Comparison of ENCODE assay signal across 30 cellular contexts in the genomic region with DNA sequence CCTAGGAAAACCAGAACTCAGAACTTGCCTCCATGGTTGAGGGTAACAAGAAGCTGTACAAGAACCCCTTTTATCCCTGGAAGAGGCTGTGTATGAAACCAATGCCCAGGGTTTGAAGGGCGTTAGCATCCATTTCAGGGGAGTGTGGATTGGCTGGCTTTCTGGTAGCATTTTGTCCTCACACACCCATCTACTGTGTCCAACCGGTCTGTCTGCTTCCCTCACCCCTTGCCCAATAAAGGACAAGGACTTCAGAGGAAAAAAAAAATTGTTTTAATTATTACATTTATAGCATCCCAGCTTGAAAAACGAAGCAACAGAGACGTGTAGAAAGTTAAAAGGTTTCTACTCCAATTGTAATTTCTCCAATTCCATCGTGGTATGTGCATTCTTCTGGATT. TPM values are rescaled to one million over a fixed set of nuclear protein-coding genes. Genes with fewer than 3 reads are reported as not detected.
"Had no signal": no experiment of that assay in that cellular context is flagged by ENCODE, and none has a peak within 500 bp of the region (broad histone marks: within the 10 kb centered on the region; RNA-seq: fewer than 3 reads in every experiment).

No MANE protein-coding gene starts in this region.

- H3K4me3 ChIP-seq: stomach, suprapubic skin, testis, thoracic aorta, thyroid gland, tibial artery, tibial nerve, transverse colon, upper lobe of left lung, upper lobe of right lung, uterus, vagina had no signal

- H3K4me1 ChIP-seq: stomach, suprapubic skin, testis, thyroid gland, tibial artery, tibial nerve, transverse colon, upper lobe of left lung, upper lobe of right lung, uterus, vagina had no signal

- H3K27ac ChIP-seq: stomach, suprapubic skin, testis, thoracic aorta, thyroid gland, tibial artery, tibial nerve, transverse colon, upper lobe of left lung, upper lobe of right lung, uterus, vagina had no signal

- H3K4me3 Mint-ChIP-seq: stimulated activated effector memory CD8-positive, alpha-beta T cell treated with anti-CD3 and anti-CD28 coated beads, Interleukin-12 subunit alpha, Interleukin-12 subunit beta, amount 100 ng/mL, for 72 hours; stimulated activated memory B cell treated with anti-CD40 and anti-IgM and Interleukin-4, amounts not matched to agents 10 μg/mL and 1 μg/mL and 100 μg/mL, for 72 hours; stimulated activated naive B cell treated with anti-CD40 and anti-IgM and Interleukin-4, amounts not matched to agents 10 μg/mL and 1 μg/mL and 100 μg/mL, for 72 hours; stimulated activated naive CD8-positive, alpha-beta T cell treated with anti-CD3 and anti-CD28 coated beads, Interleukin-15, amount 100 ng/mL, for 72 hours; stimulated activated naive CD8-positive, alpha-beta T cell treated with anti-CD3 and anti-CD28 coated beads, Interleukin-15, Interleukin-2, amounts not matched to agents 100 ng/mL and 50 ng/mL, for 24 hours; type B pancreatic cell had no signal

- DNase-seq: stimulated activated CD4-positive, alpha-beta T cell treated with anti-CD3 and anti-CD28 coated beads, Interleukin-2, amount 100 ng/mL, for 48 hours; stimulated activated CD4-positive, alpha-beta T cell treated with anti-CD3 and anti-CD28 coated beads, Interleukin-4, amount 100 ng/mL, for 1 hour; stimulated activated CD4-positive, alpha-beta T cell treated with anti-CD3 and anti-CD28 coated beads, Interleukin-4, amount 100 ng/mL, for 24 hours; stimulated activated CD4-positive, alpha-beta T cell treated with anti-CD3 and anti-CD28 coated beads, Interleukin-4, amount 100 ng/mL, for 4 hours; stimulated activated CD8-positive, alpha-beta memory T cell treated with anti-CD3 and anti-CD28 coated beads, Interleukin-4, amount 100 ng/mL, for 48 hours; stimulated activated naive B cell treated with anti-CD40 and anti-IgM and Interleukin-4, amounts not matched to agents 10 μg/mL and 1 μg/mL and 100 μg/mL, for 72 hours; stimulated activated naive CD4-positive, alpha-beta T cell; stimulated activated naive CD4-positive, alpha-beta T cell treated with Interleukin-2 at 50 U/mL for 16 hours; stimulated activated naive CD8-positive, alpha-beta T cell treated with anti-CD3 and anti-CD28 coated beads, Interleukin-15, amount 100 ng/mL, for 72 hours; stimulated activated naive CD8-positive, alpha-beta T cell treated with anti-CD3 and anti-CD28 coated beads, Interleukin-15, Interleukin-2, amounts not matched to agents 100 U/mL and 50 U/mL, for 24 hours; stomach; substantia nigra; testis; thyroid gland; tibial artery; transverse colon; trophoblast cell; upper lobe of left lung; upper lobe of right lung; uterus had no signal

- H3K27me3 Mint-ChIP-seq: stimulated activated naive CD8-positive, alpha-beta T cell treated with anti-CD3 and anti-CD28 coated beads, Interleukin-15, Interleukin-2, amounts not matched to agents 100 ng/mL and 50 ng/mL, for 24 hours; type B pancreatic cell had no signal

- H3K9me3 Mint-ChIP-seq: stimulated activated naive B cell treated with anti-CD40 and anti-IgM and Interleukin-4, amounts not matched to agents 10 μg/mL and 1 μg/mL and 100 μg/mL, for 72 hours; type B pancreatic cell had no signal

- H3K27me3 ChIP-seq: testis, thyroid gland, tibial nerve, transverse colon, upper lobe of left lung, uterus, vagina had no signal

- ATAC-seq: stimulated activated effector memory CD8-positive, alpha-beta T cell treated with anti-CD3 and anti-CD28 coated beads, Interleukin-12 subunit alpha, Interleukin-12 subunit beta, amount 100 ng/mL, for 72 hours; stimulated activated memory B cell treated with anti-CD40 and anti-IgM and Interleukin-4, amounts not matched to agents 10 μg/mL and 1 μg/mL and 100 μg/mL, for 72 hours; stimulated activated naive B cell treated with anti-CD40 and anti-IgM and Interleukin-4, amounts not matched to agents 10 μg/mL and 1 μg/mL and 100 μg/mL, for 72 hours; stimulated activated naive CD8-positive, alpha-beta T cell treated with anti-CD3 and anti-CD28 coated beads, Interleukin-15, amount 100 ng/mL, for 72 hours; stimulated activated naive CD8-positive, alpha-beta T cell treated with anti-CD3 and anti-CD28 coated beads, Interleukin-15, Interleukin-2, amounts not matched to agents 100 U/mL and 50 U/mL, for 24 hours; upper lobe of right lung had no signal

- H3K4me1 Mint-ChIP-seq: stimulated activated memory B cell treated with anti-CD40 and anti-IgM and Interleukin-4, amounts not matched to agents 10 μg/mL and 1 μg/mL and 100 μg/mL, for 72 hours; stimulated activated naive CD8-positive, alpha-beta T cell treated with anti-CD3 and anti-CD28 coated beads, Interleukin-15, amount 100 ng/mL, for 72 hours had no signal

- H3K9me3 ChIP-seq: stomach, suprapubic skin, testis, thoracic aorta, thyroid gland, tibial artery, tibial nerve, transverse colon, upper lobe of left lung, upper lobe of right lung, uterus, vagina had no signal

- H3K36me3 Mint-ChIP-seq: stimulated activated effector memory CD8-positive, alpha-beta T cell treated with anti-CD3 and anti-CD28 coated beads, Interleukin-12 subunit alpha, Interleukin-12 subunit beta, amount 100 ng/mL, for 72 hours; stimulated activated memory B cell treated with anti-CD40 and anti-IgM and Interleukin-4, amounts not matched to agents 10 μg/mL and 1 μg/mL and 100 μg/mL, for 72 hours; stimulated activated naive B cell treated with anti-CD40 and anti-IgM and Interleukin-4, amounts not matched to agents 10 μg/mL and 1 μg/mL and 100 μg/mL, for 72 hours; type B pancreatic cell had no signal

- H3K27ac Mint-ChIP-seq: stimulated activated effector memory CD8-positive, alpha-beta T cell treated with anti-CD3 and anti-CD28 coated beads, Interleukin-12 subunit alpha, Interleukin-12 subunit beta, amount 100 ng/mL, for 72 hours; stimulated activated memory B cell treated with anti-CD40 and anti-IgM and Interleukin-4, amounts not matched to agents 10 μg/mL and 1 μg/mL and 100 μg/mL, for 72 hours; stimulated activated naive B cell treated with anti-CD40 and anti-IgM and Interleukin-4, amounts not matched to agents 10 μg/mL and 1 μg/mL and 100 μg/mL, for 72 hours; stimulated activated naive CD8-positive, alpha-beta T cell treated with anti-CD3 and anti-CD28 coated beads, Interleukin-15, Interleukin-2, amounts not matched to agents 100 ng/mL and 50 ng/mL, for 24 hours; type B pancreatic cell had no signal

- H3K36me3 ChIP-seq: stomach, suprapubic skin, thoracic aorta, thyroid gland, tibial artery, tibial nerve, transverse colon, upper lobe of left lung, upper lobe of right lung, uterus, vagina had no signal

RNA-seq across cellular contexts. Expression of gene CYP4F8, which starts 2.7 kb away (rescaled TPM):
- total RNA-seq: stomach, subcutaneous adipose tissue, temporal lobe, thoracic aorta, thyroid gland, tibial nerve, transverse colon, upper lobe of left lung had no signal
- polyA plus RNA-seq: stomach had no signal
